In the genomic region with DNA sequence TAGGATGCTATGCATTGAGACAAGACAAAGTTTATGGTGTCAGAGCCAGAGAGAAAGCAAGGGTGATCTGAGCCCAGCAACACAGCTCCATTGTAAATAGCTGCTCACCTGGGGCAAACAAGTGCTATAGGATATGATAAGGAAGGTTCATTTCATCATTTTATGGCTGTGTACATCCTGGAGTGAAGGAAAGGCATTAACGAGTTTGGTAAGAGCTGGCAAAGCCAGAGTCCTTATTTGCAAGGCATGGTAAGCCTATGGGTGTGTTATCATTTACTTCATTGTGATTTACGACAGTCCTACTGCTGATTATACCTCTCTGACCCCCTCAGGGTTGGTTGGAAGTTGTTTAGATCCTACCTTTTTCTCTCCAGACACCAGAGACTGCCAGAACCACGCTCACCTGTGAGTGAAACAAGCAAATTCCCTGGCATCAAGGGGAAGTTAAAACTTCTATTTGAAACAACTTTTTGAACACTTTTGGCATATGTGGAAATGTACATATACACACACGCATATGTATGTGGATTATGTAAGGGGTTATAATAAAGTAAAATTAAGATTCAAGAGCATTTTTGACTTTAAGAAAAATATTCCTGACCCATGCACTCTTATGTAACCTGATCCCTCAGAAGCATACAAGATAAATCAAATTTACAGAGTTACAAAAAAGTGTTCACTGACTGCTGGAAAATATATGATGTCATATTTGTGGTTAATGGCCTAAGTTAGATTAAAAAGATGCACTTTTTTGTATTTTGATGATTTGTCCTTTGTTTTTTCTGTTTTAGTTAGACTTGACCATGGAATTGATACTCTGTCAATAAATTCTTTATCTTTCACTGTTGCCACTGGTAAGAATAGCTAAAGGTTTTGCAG, we compare ENCODE assay signal across 1 cellular context.
TF ChIP-seq lines count a peak whose summit lies in the region.

No MANE protein-coding gene starts in this region.

TF ChIP-seq in HEK293, 187 proteins besides CTCF, POLR2A, EP300 and RAD21 (continued from another document):
- TF ChIP-seq, protein P1, sequence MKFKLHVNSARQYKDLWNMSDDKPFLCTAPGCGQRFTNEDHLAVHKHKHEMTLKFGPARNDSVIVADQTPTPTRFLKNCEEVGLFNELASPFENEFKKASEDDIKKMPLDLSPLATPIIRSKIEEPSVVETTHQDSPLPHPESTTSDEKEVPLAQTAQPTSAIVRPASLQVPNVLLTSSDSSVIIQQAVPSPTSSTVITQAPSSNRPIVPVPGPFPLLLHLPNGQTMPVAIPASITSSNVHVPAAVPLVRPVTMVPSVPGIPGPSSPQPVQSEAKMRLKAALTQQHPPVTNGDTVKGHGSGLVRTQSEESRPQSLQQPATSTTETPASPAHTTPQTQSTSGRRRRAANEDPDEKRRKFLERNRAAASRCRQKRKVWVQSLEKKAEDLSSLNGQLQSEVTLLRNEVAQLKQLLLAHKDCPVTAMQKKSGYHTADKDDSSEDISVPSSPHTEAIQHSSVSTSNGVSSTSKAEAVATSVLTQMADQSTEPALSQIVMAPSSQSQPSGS (tag by site-specific recombination; IDR thresholded peaks at IDR 0.05; ENCODE audit: low read depth), result peak; percentile 93
- TF ChIP-seq ZNF2 (tag by site-specific recombination; IDR thresholded peaks at IDR 0.05) (no peak), ZNF777 (tag by site-specific recombination; IDR thresholded peaks at IDR 0.05; ENCODE audit: borderline replicate concordance) (no peak), MZF1 (tag by site-specific recombination; IDR thresholded peaks at IDR 0.05; ENCODE audit: borderline replicate concordance) (peak; percentile 40; the same call in 1 of the 2 replicates), ZNF791 (tag by site-specific recombination; IDR thresholded peaks at IDR 0.05) (no peak)
- TF ChIP-seq, protein P2, sequence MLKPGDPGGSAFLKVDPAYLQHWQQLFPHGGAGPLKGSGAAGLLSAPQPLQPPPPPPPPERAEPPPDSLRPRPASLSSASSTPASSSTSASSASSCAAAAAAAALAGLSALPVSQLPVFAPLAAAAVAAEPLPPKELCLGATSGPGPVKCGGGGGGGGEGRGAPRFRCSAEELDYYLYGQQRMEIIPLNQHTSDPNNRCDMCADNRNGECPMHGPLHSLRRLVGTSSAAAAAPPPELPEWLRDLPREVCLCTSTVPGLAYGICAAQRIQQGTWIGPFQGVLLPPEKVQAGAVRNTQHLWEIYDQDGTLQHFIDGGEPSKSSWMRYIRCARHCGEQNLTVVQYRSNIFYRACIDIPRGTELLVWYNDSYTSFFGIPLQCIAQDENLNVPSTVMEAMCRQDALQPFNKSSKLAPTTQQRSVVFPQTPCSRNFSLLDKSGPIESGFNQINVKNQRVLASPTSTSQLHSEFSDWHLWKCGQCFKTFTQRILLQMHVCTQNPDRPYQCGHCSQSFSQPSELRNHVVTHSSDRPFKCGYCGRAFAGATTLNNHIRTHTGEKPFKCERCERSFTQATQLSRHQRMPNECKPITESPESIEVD (tag by site-specific recombination; IDR thresholded peaks at IDR 0.05), result peak; percentile 94
- TF ChIP-seq, protein P3, sequence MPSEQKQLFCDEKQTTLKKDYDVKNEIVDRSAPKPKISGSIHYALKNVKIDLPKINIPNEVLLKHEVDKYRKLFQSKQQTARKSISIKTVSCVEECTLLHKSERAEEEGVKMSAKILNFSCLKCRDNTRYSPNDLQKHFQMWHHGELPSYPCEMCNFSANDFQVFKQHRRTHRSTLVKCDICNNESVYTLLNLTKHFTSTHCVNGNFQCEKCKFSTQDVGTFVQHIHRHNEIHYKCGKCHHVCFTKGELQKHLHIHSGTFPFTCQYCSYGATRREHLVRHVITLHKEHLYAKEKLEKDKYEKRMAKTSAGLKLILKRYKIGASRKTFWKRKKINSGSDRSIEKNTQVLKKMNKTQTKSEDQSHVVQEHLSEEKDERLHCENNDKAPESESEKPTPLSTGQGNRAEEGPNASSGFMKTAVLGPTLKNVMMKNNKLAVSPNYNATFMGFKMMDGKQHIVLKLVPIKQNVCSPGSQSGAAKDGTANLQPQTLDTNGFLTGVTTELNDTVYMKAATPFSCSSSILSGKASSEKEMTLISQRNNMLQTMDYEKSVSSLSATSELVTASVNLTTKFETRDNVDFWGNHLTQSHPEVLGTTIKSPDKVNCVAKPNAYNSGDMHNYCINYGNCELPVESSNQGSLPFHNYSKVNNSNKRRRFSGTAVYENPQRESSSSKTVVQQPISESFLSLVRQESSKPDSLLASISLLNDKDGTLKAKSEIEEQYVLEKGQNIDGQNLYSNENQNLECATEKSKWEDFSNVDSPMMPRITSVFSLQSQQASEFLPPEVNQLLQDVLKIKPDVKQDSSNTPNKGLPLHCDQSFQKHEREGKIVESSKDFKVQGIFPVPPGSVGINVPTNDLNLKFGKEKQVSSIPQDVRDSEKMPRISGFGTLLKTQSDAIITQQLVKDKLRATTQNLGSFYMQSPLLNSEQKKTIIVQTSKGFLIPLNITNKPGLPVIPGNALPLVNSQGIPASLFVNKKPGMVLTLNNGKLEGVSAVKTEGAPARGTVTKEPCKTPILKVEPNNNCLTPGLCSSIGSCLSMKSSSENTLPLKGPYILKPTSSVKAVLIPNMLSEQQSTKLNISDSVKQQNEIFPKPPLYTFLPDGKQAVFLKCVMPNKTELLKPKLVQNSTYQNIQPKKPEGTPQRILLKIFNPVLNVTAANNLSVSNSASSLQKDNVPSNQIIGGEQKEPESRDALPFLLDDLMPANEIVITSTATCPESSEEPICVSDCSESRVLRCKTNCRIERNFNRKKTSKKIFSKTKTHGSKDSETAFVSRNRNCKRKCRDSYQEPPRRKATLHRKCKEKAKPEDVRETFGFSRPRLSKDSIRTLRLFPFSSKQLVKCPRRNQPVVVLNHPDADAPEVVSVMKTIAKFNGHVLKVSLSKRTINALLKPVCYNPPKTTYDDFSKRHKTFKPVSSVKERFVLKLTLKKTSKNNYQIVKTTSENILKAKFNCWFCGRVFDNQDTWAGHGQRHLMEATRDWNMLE (tag by site-specific recombination; conservative IDR thresholded peaks at IDR 0.05; ENCODE audit: low read depth), result no peak
